1 cellular context compared by ENCODE assay signal in the genomic region with DNA sequence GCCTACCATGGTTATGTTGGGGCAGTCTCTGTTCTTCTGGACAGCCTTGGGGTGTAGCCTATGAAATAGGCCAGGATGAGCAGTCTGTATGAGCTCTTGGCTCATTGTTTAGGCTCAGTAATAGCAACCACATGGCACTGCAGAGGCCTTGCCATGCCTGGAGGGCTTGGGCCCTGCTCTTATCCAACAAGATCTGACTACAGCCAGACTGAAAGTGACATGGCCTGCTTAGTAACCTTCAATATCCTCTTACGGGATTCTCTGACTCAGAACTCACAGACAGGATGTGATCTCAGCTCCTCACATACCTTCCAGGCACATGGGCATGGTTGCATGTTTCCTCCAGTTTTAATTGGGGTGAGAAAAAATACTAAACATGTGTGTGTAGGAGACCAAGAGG.
TF ChIP-seq lines count a peak whose summit lies in the region.

No MANE protein-coding gene starts in this region.

TF ChIP-seq in IMR-90, 13 proteins besides CTCF, POLR2A, EP300 and RAD21 (continued from another document):
- TF ChIP-seq BHLHE40 (IDR thresholded peaks at IDR 0.05; ENCODE audit: low read depth, low read length) (peak; percentile 60), MAZ (IDR thresholded peaks at IDR 0.05; ENCODE audit: borderline replicate concordance, low read depth, low read length) (no peak), CEBPB (IDR thresholded peaks at IDR 0.05; ENCODE audit: low read depth, low read length) (peak; percentile 52; the same call in 1 of the 2 replicates), RFX5 (IDR thresholded peaks at IDR 0.05; ENCODE audit: low read depth, low read length) (peak; percentile 56; the same call in 1 of the 2 replicates), RCOR1 (IDR thresholded peaks at IDR 0.05; ENCODE audit: insufficient replicate concordance, low read length) (no peak), CHD1 (IDR thresholded peaks at IDR 0.05; ENCODE audit: low read depth, low read length) (no peak), MXI1 (IDR thresholded peaks at IDR 0.05; ENCODE audit: borderline replicate concordance, low read depth, low read length) (peak; percentile 27; the same call in 1 of the 2 replicates), SMC3 (IDR thresholded peaks at IDR 0.05; ENCODE audit: low read depth, low read length) (no peak)
- TF ChIP-seq, protein P1, sequence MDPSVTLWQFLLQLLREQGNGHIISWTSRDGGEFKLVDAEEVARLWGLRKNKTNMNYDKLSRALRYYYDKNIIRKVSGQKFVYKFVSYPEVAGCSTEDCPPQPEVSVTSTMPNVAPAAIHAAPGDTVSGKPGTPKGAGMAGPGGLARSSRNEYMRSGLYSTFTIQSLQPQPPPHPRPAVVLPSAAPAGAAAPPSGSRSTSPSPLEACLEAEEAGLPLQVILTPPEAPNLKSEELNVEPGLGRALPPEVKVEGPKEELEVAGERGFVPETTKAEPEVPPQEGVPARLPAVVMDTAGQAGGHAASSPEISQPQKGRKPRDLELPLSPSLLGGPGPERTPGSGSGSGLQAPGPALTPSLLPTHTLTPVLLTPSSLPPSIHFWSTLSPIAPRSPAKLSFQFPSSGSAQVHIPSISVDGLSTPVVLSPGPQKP (IDR thresholded peaks at IDR 0.05; ENCODE audit: borderline replicate concordance, low read depth, low read length): no peak
